30 cellular contexts compared by ENCODE assay signal in the genomic region with DNA sequence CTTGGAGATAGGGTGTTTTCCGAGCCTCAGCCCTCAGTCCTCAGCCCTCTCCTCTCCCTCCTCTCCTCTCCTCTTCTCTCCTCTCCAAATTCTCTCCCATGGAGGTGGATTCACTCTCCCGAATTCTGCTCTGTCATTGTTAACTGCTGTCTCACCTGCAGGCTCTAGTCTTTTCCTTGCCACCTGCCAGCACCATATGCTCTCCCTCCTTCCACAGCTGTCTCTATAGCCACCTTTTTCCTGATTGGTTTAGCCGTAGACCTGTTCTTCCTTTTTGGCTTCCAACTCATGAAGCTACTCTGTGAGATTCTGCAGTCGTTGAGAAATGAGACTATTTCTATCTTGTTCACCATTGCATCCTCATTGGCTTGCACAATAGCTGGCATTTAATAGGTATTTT. TPM values are rescaled to one million over a fixed set of nuclear protein-coding genes. Genes with fewer than 3 reads are reported as not detected.
DNase-seq lines count a peak whose midpoint lies in the region; ATAC-seq, FAIRE-seq and TF ChIP-seq lines count a peak whose summit lies in the region.
"Had no signal": no experiment of that assay in that cellular context is flagged by ENCODE, and none has a peak within 500 bp of the region (broad histone marks: within the 10 kb centered on the region; RNA-seq: fewer than 3 reads in every experiment).

No MANE protein-coding gene starts in this region.

- CTCF ChIA-PET in MCF 10A (lab: Yijun Ruan, JAX), result interaction anchor here (1.2 kb wide), 1 partner anchor 19 kb away, joined by 3 read pairs; no protein-coding TSS in a partner anchor

- H3K4me3 ChIP-seq in breast epithelium (no peak overlapping the region), left ventricle myocardium inferior (no peak overlapping the region)
- H3K4me3 ChIP-seq: BLaER1 treated with 17β-estradiol and CSF1 and Interleukin-3, amounts not matched to agents 10 nM and 100 nM; left lung; stomach; upper lobe of right lung had no signal

- intact Hi-C loops in MCF 10A (cut with micrococcal nuclease), result no loop called here
- intact Hi-C loops in breast epithelium (cut with DNase I; ENCODE audit: low total_unique reads), result no loop called here
- intact Hi-C loops in Right ventricle myocardium inferior (cut with DNase I), result no loop called here
- intact Hi-C loops in left ventricle myocardium inferior (cut with micrococcal nuclease), result no loop called here

- TF ChIP-seq CTCF in MCF 10A (IDR thresholded peaks at IDR 0.05; ENCODE audit: unreplicated experiment), result no peak
- no peak for TF ChIP-seq CTCF in breast epithelium (IDR thresholded peaks at IDR 0.05)
- TF ChIP-seq CTCF in left ventricle myocardium inferior (IDR thresholded peaks at IDR 0.05; ENCODE audit: borderline replicate concordance), result no peak

- TF ChIP-seq POLR2A in breast epithelium (IDR thresholded peaks at IDR 0.05) (no peak), GM12891 (IDR thresholded peaks at IDR 0.05; ENCODE audit: low read depth, low read length) (no peak)

- H3K27ac ChIP-seq in breast epithelium, result no peak overlapping the region
- no peak overlapping the region for H3K27ac ChIP-seq in left ventricle myocardium inferior (replicated peaks)
- H3K27ac ChIP-seq: BLaER1 treated with 17β-estradiol and CSF1 and Interleukin-3, amounts not matched to agents 10 nM and 100 nM; foreskin keratinocyte; left lung; stomach; upper lobe of right lung had no signal

- H3K4me1 ChIP-seq in breast epithelium (no peaks in the 10 kb centered on the region), left ventricle myocardium inferior (no peaks in the 10 kb centered on the region)
- H3K4me1 ChIP-seq: left lung, stomach, upper lobe of right lung had no signal

- H3K27me3 Mint-ChIP-seq in MCF 10A (ENCODE audit: insufficient read depth, unreplicated experiment), result no peaks in the 10 kb centered on the region
- H3K27me3 Mint-ChIP-seq in activated T-cell treated with anti-CD3 and anti-CD28 coated beads, Interleukin-2, amount 50 U/mL, for 24 hours, result no peaks in the 10 kb centered on the region
- H3K27me3 Mint-ChIP-seq: naive thymus-derived CD4-positive, alpha-beta T cell had no signal

- peak; percentile 39 for DNase-seq in MCF 10A (ENCODE audit: unreplicated experiment)
- DNase-seq in breast epithelium (ENCODE audit: low spot score in 2 of 2), result no peak
- DNase-seq in NCI-H2171 treated with DMSO at 0.1 percent for 48 hours (lab: John Stamatoyannopoulos, UW), result peak; percentile 99
- peak; percentile 26 for DNase-seq in amniotic epithelial cell (ENCODE audit: low read depth)
- DNase-seq in Right ventricle myocardium inferior (ENCODE audit: missing footprints), result no peak
- no peak for DNase-seq in activated T-cell treated with anti-CD3 and anti-CD28 coated beads, Interleukin-2, amount 50 U/mL, for 24 hours
- no peak for DNase-seq in GM12891 (ENCODE audit: insufficient read length, low spot score)
- DNase-seq in left ventricle myocardium inferior, result no peak
- DNase-seq: activated CD4-positive, alpha-beta T cell treated with anti-CD3 and anti-CD28 coated beads for 1 hour; activated CD8-positive, alpha-beta T cell treated with anti-CD3 and anti-CD28 coated beads, Interleukin-2, amount 10 ng/mL, durations not matched to agents 7 days and 5 days; activated naive CD4-positive, alpha-beta T cell treated with anti-CD3 and anti-CD28 coated beads, Interleukin-2, amount 50 U/mL, for 16 hours; activated T-cell treated with anti-CD3 and anti-CD28 coated beads, Interleukin-2, amount 50 U/mL, for 48 hours; aorta; central memory CD4-positive, alpha-beta T cell; effector CD4-positive, alpha-beta T cell; erythroblast; foreskin keratinocyte; H9; left lung; naive thymus-derived CD4-positive, alpha-beta T cell; NCI-H146; NCI-H446 treated with DMSO at 0.1 percent for 48 hours; Right ventricle myocardium superior; stomach; upper lobe of right lung had no signal

- no peaks in the 10 kb centered on the region for H3K9me3 ChIP-seq in breast epithelium
- H3K9me3 ChIP-seq in left ventricle myocardium inferior (replicated peaks), result no peaks in the 10 kb centered on the region
- H3K9me3 ChIP-seq: BLaER1 treated with 17β-estradiol and CSF1 and Interleukin-3, amounts not matched to agents 10 nM and 100 nM; left lung; stomach; upper lobe of right lung had no signal

- peaks cover 6% of the 10 kb centered on the region for H3K4me1 Mint-ChIP-seq in MCF 10A (ENCODE audit: insufficient read depth, unreplicated experiment)
- peaks cover 5% of the 10 kb centered on the region for H3K4me1 Mint-ChIP-seq in activated T-cell treated with anti-CD3 and anti-CD28 coated beads, Interleukin-2, amount 50 U/mL, for 24 hours (ENCODE audit: low read depth)

- ATAC-seq in Right ventricle myocardium inferior, result no peak
- ATAC-seq: activated CD8-positive, alpha-beta T cell treated with anti-CD3 and anti-CD28 coated beads, Interleukin-2, amount 10 ng/mL, durations not matched to agents 7 days and 5 days; foreskin keratinocyte; left lung; naive thymus-derived CD4-positive, alpha-beta T cell; upper lobe of right lung had no signal

- peak overlapping the region; percentile 1 for H3K27ac Mint-ChIP-seq in MCF 10A (ENCODE audit: low read depth, unreplicated experiment)
- no peak overlapping the region for H3K27ac Mint-ChIP-seq in activated T-cell treated with anti-CD3 and anti-CD28 coated beads, Interleukin-2, amount 50 U/mL, for 24 hours
- H3K27ac Mint-ChIP-seq: activated CD8-positive, alpha-beta T cell treated with anti-CD3 and anti-CD28 coated beads, Interleukin-2, amount 10 ng/mL, durations not matched to agents 7 days and 5 days; H9 had no signal

- no peaks in the 10 kb centered on the region for H3K9me3 Mint-ChIP-seq in MCF 10A (ENCODE audit: unreplicated experiment)
- H3K9me3 Mint-ChIP-seq in activated T-cell treated with anti-CD3 and anti-CD28 coated beads, Interleukin-2, amount 50 U/mL, for 24 hours, result no peaks in the 10 kb centered on the region
- H3K9me3 Mint-ChIP-seq: H9; naive thymus-derived CD4-positive, alpha-beta T cell had no signal

- H3K36me3 Mint-ChIP-seq in MCF 10A (ENCODE audit: insufficient read depth, unreplicated experiment), result peaks cover 65% of the 10 kb centered on the region
- peaks cover 81% of the 10 kb centered on the region for H3K36me3 Mint-ChIP-seq in activated T-cell treated with anti-CD3 and anti-CD28 coated beads, Interleukin-2, amount 50 U/mL, for 24 hours (ENCODE audit: low read depth)

- POLR2A ChIA-PET in MCF 10A (lab: Yijun Ruan, JAX), result interaction anchor here (0.7 to 3.8 kb wide), 3 partner anchors 11 to 856 kb away, joined by 3 to 24 read pairs (median 3); a partner anchor contains a TSS

- no peak overlapping the region for H3K4me3 Mint-ChIP-seq in MCF 10A (ENCODE audit: unreplicated experiment)
- no peak overlapping the region for H3K4me3 Mint-ChIP-seq in activated T-cell treated with anti-CD3 and anti-CD28 coated beads, Interleukin-2, amount 50 U/mL, for 24 hours
- H3K4me3 Mint-ChIP-seq: activated CD8-positive, alpha-beta T cell treated with anti-CD3 and anti-CD28 coated beads, Interleukin-2, amount 10 ng/mL, durations not matched to agents 7 days and 5 days; H9; naive thymus-derived CD4-positive, alpha-beta T cell had no signal

- H3K36me3 ChIP-seq in breast epithelium (peaks cover 10% of the 10 kb centered on the region), left ventricle myocardium inferior (peaks cover 77% of the 10 kb centered on the region)

- BruUV-seq in MCF 10A (replicated peaks; lab: Mats Ljungman, UMichigan), result no TSS peak

- no peak for FAIRE-seq in GM12891 (lab: Jason Lieb, UNC)
- FAIRE-seq: D721Med, G401.6, TTC549 had no signal

- no peaks in the 10 kb centered on the region for H3K27me3 ChIP-seq in breast epithelium
- no peaks in the 10 kb centered on the region for H3K27me3 ChIP-seq in left ventricle myocardium inferior (ENCODE audit: low read depth)
- H3K27me3 ChIP-seq: BLaER1 treated with 17β-estradiol and CSF1 and Interleukin-3, amounts not matched to agents 10 nM and 100 nM; foreskin keratinocyte; left lung; stomach; upper lobe of right lung had no signal

TF ChIP-seq in GM12891, 5 proteins besides CTCF, POLR2A, EP300 and RAD21:
- TF ChIP-seq TAF1 (IDR thresholded peaks at IDR 0.05; ENCODE audit: low read depth, low read length) (no peak), POLR2AphosphoS5 (IDR thresholded peaks at IDR 0.05; ENCODE audit: low read depth, low read length) (no peak), SPI1 (IDR thresholded peaks at IDR 0.05; ENCODE audit: low read depth, low read length) (no peak), POU2F2 (IDR thresholded peaks at IDR 0.05; ENCODE audit: low read depth, low read length) (no peak), PAX5 (IDR thresholded peaks at IDR 0.05; ENCODE audit: insufficient read depth, low read length, severe bottlenecking) (no peak)

RNA-seq across cellular contexts. Expression of a gene that starts 19.7 kb away (rescaled TPM):
- 39.5 and 46.7 TPM in 2 replicates for total RNA-seq in MCF 10A (2022)
- total RNA-seq in breast epithelium, result 10 to 100 TPM; 22.9 to 44.3 (median 33.4) TPM
- total RNA-seq in Right ventricle myocardium inferior, result 28.1 TPM
- 12.5 TPM for polyA plus RNA-seq in GM12891 (2012; ENCODE audit: low read depth, missing spikeins)
- 25.6 TPM for total RNA-seq in left ventricle myocardium inferior

RNA-seq across cellular contexts. Expression of a gene that starts 51.9 kb away (rescaled TPM):
- total RNA-seq in MCF 10A (2022) (not detected in 2 replicates), breast epithelium (1 to 10 TPM in 2 of 3 donors, under 1 TPM in 1; 0.59 to 9.1 (median 8.2) TPM), Right ventricle myocardium inferior (74.5 TPM), left ventricle myocardium inferior (54.6 TPM)
- polyA plus RNA-seq in GM12891 (2012; ENCODE audit: low read depth, missing spikeins), result not detected
- total RNA-seq: activated CD8-positive, alpha-beta T cell treated with anti-CD3 and anti-CD28 coated beads, Interleukin-2, amount 10 ng/mL, durations not matched to agents 7 days and 5 days; foreskin keratinocyte; H9; M059J; naive thymus-derived CD4-positive, alpha-beta T cell had no signal
- polyA plus RNA-seq: foreskin keratinocyte; naive thymus-derived CD4-positive, alpha-beta T cell had no signal

Comparison
In these comparisons a context has a peak if more than half of its experiments do, and no peak if none do; other contexts are left out.
1. DNase-seq: peak in MCF 10A (single experiment), NCI-H2171 treated with DMSO at 0.1 percent for 48 hours (single experiment) and amniotic epithelial cell (single experiment); none in breast epithelium (0 of 2), Right ventricle myocardium inferior (single experiment), activated T-cell treated with anti-CD3 and anti-CD28 coated beads, Interleukin-2, amount 50 U/mL, for 24 hours (single experiment), GM12891 (single experiment) and left ventricle myocardium inferior (single experiment).